22 cellular contexts compared by ENCODE assay signal in the genomic region with DNA sequence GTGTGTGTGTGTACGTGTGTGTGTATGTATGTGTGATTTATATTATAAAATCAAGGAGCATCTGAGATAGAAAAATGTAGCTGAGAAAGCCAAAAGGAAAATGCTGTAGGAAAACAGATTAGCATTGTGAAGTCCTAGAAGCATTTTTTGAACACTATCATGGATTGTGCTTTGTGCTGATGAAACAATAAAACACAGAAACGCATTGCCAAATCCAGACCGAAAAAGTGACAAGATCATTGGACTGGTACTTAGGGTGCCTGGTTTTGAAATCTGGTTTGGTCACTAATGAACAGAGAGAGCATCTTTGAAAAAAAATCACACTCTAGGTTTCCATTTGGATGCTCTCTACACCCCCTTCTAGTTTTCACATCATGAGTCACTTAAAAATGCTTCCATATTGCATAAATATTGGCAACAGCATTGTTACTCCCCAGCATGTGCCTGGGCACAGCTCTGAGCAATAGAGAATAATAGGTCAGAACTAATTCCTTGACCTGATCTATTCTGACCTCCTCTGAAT.
"Had no signal": no experiment of that assay in that cellular context is flagged by ENCODE, and none has a peak within 500 bp of the region (broad histone marks: within the 10 kb centered on the region; RNA-seq: fewer than 3 reads in every experiment).

No MANE protein-coding gene starts in this region.

- H3K36me3 ChIP-seq: esophagus squamous epithelium, gastrocnemius medialis, heart left ventricle, neutrophil, pancreas, thyroid gland had no signal

- H3K27me3 ChIP-seq: esophagus squamous epithelium, gastrocnemius medialis, hepatocyte, neutrophil, pancreas, thyroid gland had no signal

- H3K4me3 ChIP-seq: esophagus squamous epithelium, gastrocnemius medialis, heart left ventricle, hepatocyte, pancreas, smooth muscle cell, thyroid gland had no signal

- H3K4me2 ChIP-seq: hepatocyte, smooth muscle cell had no signal

- H3K4me1 ChIP-seq: esophagus squamous epithelium, gastrocnemius medialis, heart left ventricle, pancreas, thyroid gland had no signal

- H3K27ac ChIP-seq: esophagus squamous epithelium, gastrocnemius medialis, heart left ventricle, hepatocyte, neutrophil, pancreas, thyroid gland had no signal

- H3K9me3 ChIP-seq: esophagus squamous epithelium, gastrocnemius medialis, heart left ventricle, neutrophil, pancreas, thyroid gland had no signal

- H2AFZ ChIP-seq: hepatocyte had no signal

- H3K79me2 ChIP-seq: hepatocyte had no signal

- DNase-seq: cerebellar nuclear complex; cortex of kidney; effector memory CD8-positive, alpha-beta T cell; erythroblast; esophagus squamous epithelium; foreskin fibroblast; gastrocnemius medialis; heart left ventricle; kidney; mammary epithelial cell; naive B cell; pancreas; stimulated activated CD4-positive, alpha-beta T cell treated with anti-CD3 and anti-CD28 coated beads, Interleukin-12 subunit alpha, Interleukin-12 subunit beta, amount 100 ng/mL, for 4 hours; stimulated activated CD4-positive, alpha-beta T cell treated with anti-CD3 and anti-CD28 coated beads, Interleukin-1b, Interleukin-23, amount 100 ng/mL, for 48 hours; stimulated activated CD4-positive, alpha-beta T cell treated with anti-CD3 and anti-CD28 coated beads, Interleukin-4, amount 100 ng/mL, for 1 hour; stimulated activated CD8-positive, alpha-beta memory T cell treated with anti-CD3 and anti-CD28 coated beads, Interleukin-4, amount 100 ng/mL, for 48 hours; stimulated activated naive CD4-positive, alpha-beta T cell; stimulated activated naive CD8-positive, alpha-beta T cell treated with anti-CD3 and anti-CD28 coated beads, Interleukin-15, amount 100 ng/mL, for 72 hours; thyroid gland had no signal
